In genomic region chr16:11190585-11191565, GRCh38 we compare ENCODE assay signal across 14 cellular contexts.
DNase-seq lines count a peak whose midpoint lies in the region; TF ChIP-seq lines count a peak whose summit lies in the region.
"Had no signal": no experiment of that assay in that cellular context is flagged by ENCODE, and none has a peak within 500 bp of the region (broad histone marks: within the 10 kb centered on the region; RNA-seq: fewer than 3 reads in every experiment).

No MANE protein-coding gene starts in this region.

- H3K36me3 ChIP-seq in hepatocyte (replicated peaks; ENCODE audit: insufficient read depth, low read depth) (no peaks in the 10 kb centered on the region), OCI-LY7 (ENCODE audit: insufficient read depth, low read length) (no peaks in the 10 kb centered on the region), transverse colon (no peaks in the 10 kb centered on the region)
- H3K36me3 ChIP-seq: heart left ventricle, lower lobe of right lung had no signal

- BruUV-seq in OCI-LY7 (replicated peaks; lab: Mats Ljungman, UMichigan) = no TSS peak

- no peaks in the 10 kb centered on the region for H3K9me2 ChIP-seq in hepatocyte (replicated peaks; ENCODE audit: insufficient read depth)
- H3K9me2 ChIP-seq in OCI-LY7 (ENCODE audit: insufficient read depth, low read length) = no peaks in the 10 kb centered on the region

- H3K27ac ChIP-seq in hepatocyte (no peak overlapping the region), OCI-LY7 (ENCODE audit: low read depth, low read length, poor library complexity, severe bottlenecking) (no peak overlapping the region), transverse colon (no peak overlapping the region)
- H3K27ac ChIP-seq: heart left ventricle, KMS-11, lower lobe of right lung had no signal

- H3K79me2 ChIP-seq in hepatocyte (no peaks in the 10 kb centered on the region), OCI-LY7 (ENCODE audit: insufficient read depth, low read depth, low read length) (no peaks in the 10 kb centered on the region)

- POLR2A ChIA-PET in OCI-LY7 (lab: Charles Lee) = no interaction called here

- no peak for TF ChIP-seq EP300 in transverse colon (IDR thresholded peaks at IDR 0.05; ENCODE audit: low read depth)

- peak; percentile 34 for DNase-seq in AG08395 (ENCODE audit: low spot score)
- peak; percentile 20 for DNase-seq in EL
- peak; percentile 83 to 90 for DNase-seq in NCI-H524 (lab: John Stamatoyannopoulos, UW)
- DNase-seq in choroid plexus epithelial cell (ENCODE audit: low read depth) = peak; percentile 17
- DNase-seq in hepatocyte (ENCODE audit: low spot score) = no peak
- DNase-seq in glomerular visceral epithelial cell (ENCODE audit: extremely low spot score) = no peak
- DNase-seq in OCI-LY7 (ENCODE audit: low spot score) = no peak
- no peak for DNase-seq in transverse colon
- DNase-seq: CD4-positive, alpha-beta T cell; endodermal cell; heart left ventricle; lower lobe of right lung; SIG-M5 had no signal

- WGBS in hepatocyte (ENCODE audit: low lambda C conversion rate, missing lambda C conversion rate) = 91% methylated on average over 15 of the region's 15 CpGs
- 92% methylated on average over 14 of the region's 15 CpGs; no CpG with 5 or more reads in 1 of the 2 donors for WGBS in transverse colon (ENCODE audit: low coverage in 1 of 2), 2 donors

- intact Hi-C loops in OCI-LY7 (cut with micrococcal nuclease; ENCODE audit: unreplicated experiment) (no loop called here), transverse colon (cut with DNase I; ENCODE audit: low total_unique reads) (no loop called here)

- CTCF ChIA-PET in OCI-LY7 (lab: Charles Lee; ENCODE audit: unreplicated experiment) = interaction anchor here (0.5 kb wide), 1 partner anchor 237 kb away, joined by 3 read pairs; no protein-coding TSS in a partner anchor

- H3K27me3 ChIP-seq in hepatocyte (no peaks in the 10 kb centered on the region), transverse colon (no peaks in the 10 kb centered on the region)
- H3K27me3 ChIP-seq: heart left ventricle had no signal

- H2AFZ ChIP-seq in hepatocyte (no peak overlapping the region), OCI-LY7 (ENCODE audit: low read length) (no peak overlapping the region)

- TF ChIP-seq CTCF in choroid plexus epithelial cell (conservative IDR thresholded peaks at IDR 0.05; ENCODE audit: low read depth, low read length) = no peak
- TF ChIP-seq CTCF in hepatocyte (IDR thresholded peaks at IDR 0.05; ENCODE audit: poor library complexity) = no peak
- TF ChIP-seq CTCF in OCI-LY7 (conservative IDR thresholded peaks at IDR 0.05; ENCODE audit: low read length) = no peak
- TF ChIP-seq CTCF in transverse colon (IDR thresholded peaks at IDR 0.05) = no peak

- in situ Hi-C loops in transverse colon (cut with MboI; ENCODE audit: low pct_ligation_motif_present in 1 of 4, low pct_unique_long_range_greater_than_20kb in 1 of 4, low sequenced_read_pairs in 3 of 4) = no loop called here

- no peaks in the 10 kb centered on the region for H4K20me1 ChIP-seq in hepatocyte (ENCODE audit: insufficient read depth, poor library complexity, severe bottlenecking)
- no peaks in the 10 kb centered on the region for H4K20me1 ChIP-seq in OCI-LY7 (ENCODE audit: insufficient read depth, low read length)

- H3K4me1 ChIP-seq in hepatocyte (ENCODE audit: insufficient read depth) (no peaks in the 10 kb centered on the region), OCI-LY7 (ENCODE audit: insufficient read depth, low read length, poor library complexity, severe bottlenecking) (no peaks in the 10 kb centered on the region), transverse colon (no peaks in the 10 kb centered on the region)
- H3K4me1 ChIP-seq: lower lobe of right lung had no signal

- TF ChIP-seq POLR2A in transverse colon (IDR thresholded peaks at IDR 0.05) = no peak

- H3K4me3 ChIP-seq in choroid plexus epithelial cell (ENCODE audit: low read depth, low read length) = no peak overlapping the region
- no peak overlapping the region for H3K4me3 ChIP-seq in hepatocyte
- no peak overlapping the region for H3K4me3 ChIP-seq in OCI-LY7 (ENCODE audit: low read depth, low read length, poor library complexity, severe bottlenecking)
- H3K4me3 ChIP-seq in transverse colon = no peak overlapping the region
- H3K4me3 ChIP-seq: heart left ventricle, lower lobe of right lung had no signal

- H3K9me3 ChIP-seq in hepatocyte (ENCODE audit: low read depth) (no peaks in the 10 kb centered on the region), OCI-LY7 (ENCODE audit: low read length) (no peaks in the 10 kb centered on the region), transverse colon (no peaks in the 10 kb centered on the region)
- H3K9me3 ChIP-seq: heart left ventricle, lower lobe of right lung had no signal

- H3K4me2 ChIP-seq in hepatocyte = no peak overlapping the region
- H3K4me2 ChIP-seq in OCI-LY7 (ENCODE audit: low read length) = no peak overlapping the region
- H3K4me2 ChIP-seq: KMS-11 had no signal

Comparison
In these comparisons a context has a peak if more than half of its experiments do, and no peak if none do; other contexts are left out.
1. DNase-seq: peak in AG08395 (single experiment), EL (single experiment), NCI-H524 (2 of 2) and choroid plexus epithelial cell (single experiment); none in hepatocyte (single experiment), glomerular visceral epithelial cell (single experiment), OCI-LY7 (single experiment) and transverse colon (single experiment).